8 cellular contexts compared by ENCODE assay signal in genomic region chr6:8435093-8435844, GRCh38. TPM values are rescaled to one million over a fixed set of nuclear protein-coding genes. Genes with fewer than 3 reads are reported as not detected.
A peak's percentile ranks its signal among the peaks of the same experiment; 100 is the strongest.
DNase-seq lines count a peak whose midpoint lies in the region; ATAC-seq lines count a peak whose summit lies in the region.

Gene SLC35B3, minus strand, starts transcription at chr6:8435545.

- H3K79me1 ChIP-seq in mesendoderm (ENCODE audit: low read length): no peaks in the 10 kb centered on the region

- H4K5ac ChIP-seq in mesendoderm (ENCODE audit: low read length): peak within 1 kb of the TSS; percentile 85

- peak within 1 kb of the TSS; percentile 49 for H3K4me2 ChIP-seq in mesendoderm (ENCODE audit: low read length)

- ATAC-seq in GM21423 (IDR thresholded peaks at IDR 0.05; ENCODE audit: unreplicated experiment): peak; percentile 97

- peak within 1 kb of the TSS; percentile 59 for H3K23ac ChIP-seq in mesendoderm (ENCODE audit: low read length)

- H3K4me3 ChIP-seq in HUES48 (ENCODE audit: low read depth, low read length) (peak within 1 kb of the TSS; percentile 92), NT2/D1 (ENCODE audit: insufficient read length, low read depth) (peak within 1 kb of the TSS; percentile 93), endocrine pancreas (ENCODE audit: control insufficient read depth, insufficient read depth, low read length) (peak within 1 kb of the TSS; percentile 89), mesendoderm (ENCODE audit: low read length) (peak within 1 kb of the TSS; percentile 96)

- WGBS in mesendoderm (ENCODE audit: extremely low coverage, insufficient coverage, low lambda C conversion rate): no CpG with 5 or more reads among the region's 62 CpGs

- DNase-seq in Caki2 (ENCODE audit: low read depth): peak; percentile 91
- DNase-seq in NT2/D1 (ENCODE audit: low read depth, low spot score): peak; percentile 81
- peak; percentile 92 for DNase-seq in activated CD8-positive, alpha-beta memory T cell treated with anti-CD3 and anti-CD28 coated beads, Interleukin-2, amount 50 U/mL, for 1 hour (ENCODE audit: extremely low read depth)
- peak; percentile 95 for DNase-seq in mesendoderm
- peak; percentile 99 for DNase-seq in stimulated activated CD8-positive, alpha-beta memory T cell treated with anti-CD3 and anti-CD28 coated beads, Interleukin-12 subunit alpha, Interleukin-12 subunit beta, amount 100 ng/mL, for 4 hours (ENCODE audit: low read depth)

- peaks cover 8% of the 10 kb centered on the region for H3K79me2 ChIP-seq in mesendoderm (ENCODE audit: control insufficient read depth, insufficient read depth, low read length)

- H3K4me1 ChIP-seq in HUES48 (ENCODE audit: control insufficient read depth, insufficient read depth, low read length) (peaks cover 13% of the 10 kb centered on the region), NT2/D1 (ENCODE audit: insufficient read depth, insufficient read length) (no peaks in the 10 kb centered on the region), endocrine pancreas (ENCODE audit: control insufficient read depth, insufficient read depth, low read length) (peaks cover 17% of the 10 kb centered on the region), mesendoderm (ENCODE audit: control insufficient read depth, low read depth, low read length) (peaks cover 3% of the 10 kb centered on the region)

- H3K27ac ChIP-seq in HUES48 (ENCODE audit: low read depth, low read length) (peak within 1 kb of the TSS; percentile 83), mesendoderm (ENCODE audit: low read depth, low read length) (peak within 1 kb of the TSS; percentile 63)

- no peak within 1 kb of the TSS for H2BK5ac ChIP-seq in mesendoderm (ENCODE audit: low read length)

- H3K9ac ChIP-seq in HUES48 (ENCODE audit: low read depth, low read length): peak within 1 kb of the TSS; percentile 76
- peak within 1 kb of the TSS; percentile 98 for H3K9ac ChIP-seq in NT2/D1 (ENCODE audit: insufficient read length, low read depth)
- peak within 1 kb of the TSS; percentile 90 for H3K9ac ChIP-seq in endocrine pancreas (ENCODE audit: control insufficient read depth, insufficient read depth, low read length)
- H3K9ac ChIP-seq in mesendoderm (ENCODE audit: low read length): peak within 1 kb of the TSS; percentile 96

- H3K27me3 ChIP-seq in HUES48 (ENCODE audit: control insufficient read depth, insufficient read depth, low read length) (no peaks in the 10 kb centered on the region), NT2/D1 (ENCODE audit: insufficient read depth, insufficient read length) (no peaks in the 10 kb centered on the region), endocrine pancreas (ENCODE audit: control insufficient read depth, insufficient read depth, low read length) (no peaks in the 10 kb centered on the region), mesendoderm (ENCODE audit: insufficient read depth, low read length, poor library complexity) (no peaks in the 10 kb centered on the region)

- peak within 1 kb of the TSS; percentile 87 for H3K4ac ChIP-seq in mesendoderm (ENCODE audit: low read depth, low read length)

- no peak within 1 kb of the TSS for H2BK15ac ChIP-seq in mesendoderm (replicated peaks; ENCODE audit: low read depth)

- in situ Hi-C loops in Caki2 (cut with HindIII; ENCODE audit: low pct_unique_long_range_greater_than_20kb, low sequenced_read_pairs): no loop called here

- H3K9me3 ChIP-seq in HUES48 (ENCODE audit: control insufficient read depth, insufficient read depth, low read length): no peaks in the 10 kb centered on the region
- no peaks in the 10 kb centered on the region for H3K9me3 ChIP-seq in NT2/D1 (ENCODE audit: insufficient read depth, low read length)
- no peaks in the 10 kb centered on the region for H3K9me3 ChIP-seq in endocrine pancreas (ENCODE audit: control insufficient read depth, low read length)

- no peak within 1 kb of the TSS for H2BK120ac ChIP-seq in mesendoderm (ENCODE audit: low read depth, low read length)

- H3K56ac ChIP-seq in mesendoderm (ENCODE audit: low read length): peak within 1 kb of the TSS; percentile 97

- H3K18ac ChIP-seq in mesendoderm (ENCODE audit: low read length): peak within 1 kb of the TSS; percentile 72

- H4K8ac ChIP-seq in mesendoderm (ENCODE audit: low read depth, low read length): no peak within 1 kb of the TSS

- H3K36me3 ChIP-seq in HUES48 (ENCODE audit: control insufficient read depth, insufficient read depth, low read length) (no peaks in the 10 kb centered on the region; the same call in 1 of the 2 replicates), NT2/D1 (ENCODE audit: insufficient read depth, insufficient read length, low read length) (peaks cover 19% of the 10 kb centered on the region), endocrine pancreas (ENCODE audit: control insufficient read depth, insufficient read depth, low read length) (no peaks in the 10 kb centered on the region), mesendoderm (ENCODE audit: control insufficient read depth, insufficient read depth, low read length) (no peaks in the 10 kb centered on the region)

- peak within 1 kb of the TSS; percentile 41 for H2AK5ac ChIP-seq in mesendoderm (ENCODE audit: low read length)

RNA-seq across cellular contexts. Expression of gene SLC35B3, which starts in this region (rescaled TPM):
- total RNA-seq in Caki2 (2014; rRNA removed; shearing (Covaris generic); ENCODE audit: low replicate concordance): 9.6 and 16.4 TPM in 2 replicates
- 8.5 TPM for polyA plus RNA-seq in mesendoderm (2013, experiment 1 of 2)
- 8.5 TPM for polyA plus RNA-seq in mesendoderm (2013, experiment 2 of 2)

Comparison
In these comparisons a context has a peak if more than half of its experiments do, and no peak if none do; other contexts are left out.
1. Peak in every context shown above with its lines: DNase-seq, ATAC-seq, H3K4me3 ChIP-seq and H3K27ac ChIP-seq.